In the genomic region with DNA sequence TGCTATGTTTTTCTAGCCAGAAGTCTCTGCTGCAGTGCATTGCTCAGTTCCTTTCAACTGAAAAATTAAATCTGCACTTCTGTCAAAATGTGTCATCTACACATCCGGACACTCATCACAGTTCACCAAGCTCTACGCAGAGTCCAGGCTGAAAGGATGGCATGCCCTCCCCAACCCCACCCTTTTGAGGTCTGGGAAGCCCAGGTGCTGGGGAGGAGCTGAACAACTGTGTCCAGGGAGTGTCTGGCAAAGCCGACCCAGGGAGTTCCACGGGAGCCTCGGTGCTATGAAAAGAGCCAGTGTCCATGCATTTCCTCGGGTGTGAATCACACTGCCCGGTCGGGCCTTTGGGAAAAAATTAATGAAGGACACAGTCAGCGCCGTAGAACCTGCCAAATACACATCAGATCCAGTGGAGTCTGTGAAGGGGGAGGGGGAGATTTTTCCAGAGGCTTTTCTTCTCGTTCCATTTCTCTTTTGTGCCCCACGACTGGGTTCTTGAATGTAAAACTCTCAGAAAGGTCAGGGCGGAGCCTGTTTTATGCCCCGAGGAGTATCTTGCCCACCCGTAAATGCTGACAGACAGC, we compare ENCODE assay signal across 8 cellular contexts. TPM values are rescaled to one million over a fixed set of nuclear protein-coding genes. Genes with fewer than 3 reads are reported as not detected.
A peak's percentile ranks its signal among the peaks of the same experiment; 100 is the strongest.
DNase-seq lines count a peak whose midpoint lies in the region; ATAC-seq and TF ChIP-seq lines count a peak whose summit lies in the region.

No MANE protein-coding gene starts in this region.

- POLR2A ChIA-PET in SK-N-SH (lab: Yijun Ruan, JAX) = interaction anchor here (0.9 kb wide), 1 partner anchor 288 kb away, joined by 3 read pairs; no protein-coding TSS in a partner anchor
- POLR2A ChIA-PET in MCF 10A (lab: Yijun Ruan, JAX) = interaction anchor here (0.5 to 6.2 kb wide), 9 partner anchors 9 to 268 kb away, joined by 3 to 47 read pairs (median 4); no protein-coding TSS in a partner anchor

- peak overlapping the region; percentile 94 for H2AFZ ChIP-seq in SK-N-SH (ENCODE audit: low read depth)

- peaks cover 0 to 31% of the 10 kb centered on the region in 2 experiments; a peak in 2 of 4 replicates for H3K4me1 ChIP-seq in SK-N-SH (ENCODE audit: control insufficient read depth in 1 of 2, insufficient read depth in 2 of 2, low read depth in 1 of 2, low read length in 1 of 2)

- H3K9ac ChIP-seq in SK-N-SH = peak overlapping the region; percentile 55; the same call in 1 of the 2 replicates

- TF ChIP-seq CTCF in SK-N-SH (IDR thresholded peaks at IDR 0.05) (no peak), MCF 10A (IDR thresholded peaks at IDR 0.05; ENCODE audit: unreplicated experiment) (no peak)

- WGBS in SK-N-SH (ENCODE audit: low lambda C conversion rate) = 13% methylated on average over 15 of the region's 15 CpGs

- H3K27ac ChIP-seq in SK-N-SH (ENCODE audit: low read depth in 2 of 2, low read length in 1 of 2) = peak overlapping the region in 1 of 2 experiments; percentile 7; a peak in 1 of 4 replicates

- intact Hi-C loops in MCF 10A (cut with micrococcal nuclease) = loop anchor here (2.0 to 10.0 kb wide), 2 partner anchors 202 to 282 kb away; no protein-coding TSS in a partner anchor

- no peaks in the 10 kb centered on the region for H3K9me3 Mint-ChIP-seq in MCF 10A (ENCODE audit: unreplicated experiment)

- H3K36me3 ChIP-seq in SK-N-SH (replicated peaks in 1 of 2; ENCODE audit: control insufficient read depth in 1 of 2, insufficient read depth in 2 of 2, low read length in 1 of 2) = no peaks in the 10 kb centered on the region

- H3K27me3 ChIP-seq in SK-N-SH (ENCODE audit: insufficient read depth) = peaks cover 12% of the 10 kb centered on the region; the same call in 1 of the 2 replicates

- H3K4me3 Mint-ChIP-seq in MCF 10A (ENCODE audit: unreplicated experiment) = peak overlapping the region; percentile 99

- no peak for TF ChIP-seq RAD21 in SK-N-SH (IDR thresholded peaks at IDR 0.05; ENCODE audit: low read length)

- TF ChIP-seq EP300 in SK-N-SH (IDR thresholded peaks at IDR 0.05; ENCODE audit: borderline replicate concordance in 1 of 2, low read depth in 1 of 2, low read length in 1 of 2) = no peak

- peak overlapping the region; percentile 93 for H3K4me2 ChIP-seq in SK-N-SH

- no TSS peak for BruUV-seq in MCF 10A (replicated peaks; lab: Mats Ljungman, UMichigan)

- ATAC-seq in HG02981 (IDR thresholded peaks at IDR 0.05; ENCODE audit: unreplicated experiment) = peak; percentile 12
- ATAC-seq in HG03432 (IDR thresholded peaks at IDR 0.05; ENCODE audit: unreplicated experiment) = no peak
- no peak for ATAC-seq in GM18873 (IDR thresholded peaks at IDR 0.05; ENCODE audit: low FRiP score, unreplicated experiment)

- DNase-seq in CD1c-positive myeloid dendritic cell (ENCODE audit: extremely low spot score) (peak; percentile 10), SK-N-SH (peak; percentile 54), MCF 10A (ENCODE audit: unreplicated experiment) (peak; percentile 48), skeletal muscle cell (ENCODE audit: low read depth) (no peak)

- no peaks in the 10 kb centered on the region for H4K20me1 ChIP-seq in SK-N-SH (ENCODE audit: insufficient read depth)

- no peaks in the 10 kb centered on the region for H3K9me2 ChIP-seq in SK-N-SH

- peaks cover 6% of the 10 kb centered on the region for H3K36me3 Mint-ChIP-seq in MCF 10A (ENCODE audit: insufficient read depth, unreplicated experiment)

- H3K27me3 Mint-ChIP-seq in MCF 10A (ENCODE audit: insufficient read depth, unreplicated experiment) = peaks cover 34% of the 10 kb centered on the region

- H3K4me3 ChIP-seq in SK-N-SH (ENCODE audit: low read depth in 2 of 2, low read length in 1 of 2) = peak overlapping the region; percentile 82 to 98
- peak overlapping the region; percentile 72 for H3K4me3 ChIP-seq in iPS-18c (ENCODE audit: insufficient read depth, low read depth, low read length)
- H3K4me3 ChIP-seq in skeletal muscle cell (ENCODE audit: low read depth, low read length) = peak overlapping the region; percentile 79

- H3K79me2 ChIP-seq in SK-N-SH (ENCODE audit: insufficient read depth) = peaks cover 20% of the 10 kb centered on the region; the same call in 1 of the 2 replicates

- CTCF ChIA-PET in SK-N-SH (lab: Yijun Ruan, JAX) = interaction anchor here (0.7 to 10.0 kb wide), 9 partner anchors 9 to 521 kb away, joined by 3 to 141 read pairs (median 6); no protein-coding TSS in a partner anchor
- CTCF ChIA-PET in MCF 10A (lab: Yijun Ruan, JAX) = interaction anchor here (0.6 to 1.2 kb wide), 5 partner anchors 91 to 976 kb away, joined by 3 to 5 read pairs (median 4); no protein-coding TSS in a partner anchor

- peaks cover 17% of the 10 kb centered on the region for H3K4me1 Mint-ChIP-seq in MCF 10A (ENCODE audit: insufficient read depth, unreplicated experiment)

- no peaks in the 10 kb centered on the region for H3F3A ChIP-seq in SK-N-SH (replicated peaks; ENCODE audit: insufficient read depth)

- H3K9me3 ChIP-seq in SK-N-SH = no peaks in the 10 kb centered on the region
- no peaks in the 10 kb centered on the region for H3K9me3 ChIP-seq in iPS-18c (ENCODE audit: control insufficient read depth, insufficient read depth, low read length)

- H3K27ac Mint-ChIP-seq in MCF 10A (ENCODE audit: low read depth, unreplicated experiment) = peak overlapping the region; percentile 80

TF ChIP-seq in SK-N-SH, 30 proteins besides CTCF, POLR2A, EP300 and RAD21:
- TF ChIP-seq MXI1 (IDR thresholded peaks at IDR 0.05; ENCODE audit: low read depth, low read length) (no peak), NFIC (IDR thresholded peaks at IDR 0.05; ENCODE audit: borderline replicate concordance) (no peak), TCF12 (IDR thresholded peaks at IDR 0.05) (peak; percentile 5; the same call in 1 of the 2 replicates)
- TF ChIP-seq, protein P1, sequence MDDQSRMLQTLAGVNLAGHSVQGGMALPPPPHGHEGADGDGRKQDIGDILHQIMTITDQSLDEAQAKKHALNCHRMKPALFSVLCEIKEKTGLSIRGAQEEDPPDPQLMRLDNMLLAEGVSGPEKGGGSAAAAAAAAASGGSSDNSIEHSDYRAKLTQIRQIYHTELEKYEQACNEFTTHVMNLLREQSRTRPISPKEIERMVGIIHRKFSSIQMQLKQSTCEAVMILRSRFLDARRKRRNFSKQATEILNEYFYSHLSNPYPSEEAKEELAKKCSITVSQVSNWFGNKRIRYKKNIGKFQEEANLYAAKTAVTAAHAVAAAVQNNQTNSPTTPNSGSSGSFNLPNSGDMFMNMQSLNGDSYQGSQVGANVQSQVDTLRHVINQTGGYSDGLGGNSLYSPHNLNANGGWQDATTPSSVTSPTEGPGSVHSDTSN (IDR thresholded peaks at IDR 0.05) = peak; percentile 39; the same call in 1 of the 2 replicates

RNA-seq across cellular contexts. Expression of a gene that starts 0.7 kb away (rescaled TPM):
- polyA plus RNA-seq in SK-N-SH (2012; rRNA removed) = 6.1 and 6.9 TPM in 2 replicates
- 10.0 and 14.8 TPM in 2 replicates for polyA plus RNA-seq in SK-N-SH (2012; cell fraction: cytosol; rRNA removed)
- 3.6 and 6.9 TPM in 2 replicates for polyA plus RNA-seq in SK-N-SH (2012; cell fraction: nucleus; rRNA removed)
- total RNA-seq in MCF 10A (2022) = 36.3 and 45.9 TPM in 2 replicates
